Comparison of ENCODE assay signal across 8 cellular contexts in the genomic region with DNA sequence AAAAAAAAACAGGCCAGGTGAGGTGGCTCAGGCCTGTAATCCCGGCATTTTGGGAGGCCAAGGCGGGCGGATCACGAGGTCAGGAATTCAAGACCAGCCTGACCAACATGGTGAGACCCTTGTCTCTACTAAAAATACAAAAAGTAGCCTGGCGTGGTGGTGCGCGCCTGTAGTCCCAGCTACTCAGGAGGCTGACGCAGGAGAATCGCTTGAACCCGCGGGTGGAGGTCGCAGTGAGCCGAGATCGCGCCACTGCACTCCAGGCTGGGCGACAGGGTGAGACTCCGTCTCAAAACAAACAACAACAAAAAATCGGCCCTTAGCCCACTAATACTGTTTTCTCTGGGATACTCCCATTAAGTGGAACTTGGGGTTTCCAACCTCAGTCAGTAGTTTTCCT. TPM values are rescaled to one million over a fixed set of nuclear protein-coding genes. Genes with fewer than 3 reads are reported as not detected.
A peak's percentile ranks its signal among the peaks of the same experiment; 100 is the strongest.
DNase-seq lines count a peak whose midpoint lies in the region; ATAC-seq and TF ChIP-seq lines count a peak whose summit lies in the region.
"Not testable (repeated sequence)": the region's sequence is repeated elsewhere in the genome, so short reads cannot be mapped to it uniquely, and the experiment has no call there.

No MANE protein-coding gene starts in this region.

- ATAC-seq in GM23338; right cardiac atrium; naive thymus-derived CD8-positive, alpha-beta T cell: not testable (repeated sequence)

- intact Hi-C loops in A673 (cut with micrococcal nuclease; ENCODE audit: unreplicated experiment) = not testable (repeated sequence)
- intact Hi-C loops in PC-9 (cut with micrococcal nuclease; ENCODE audit: unreplicated experiment) = loop anchor here (5.0 to 10.0 kb wide), 2 partner anchors 125 to 947 kb away; a partner anchor contains a TSS
- intact Hi-C loops in activated T-helper 1 cell treated with anti-CD3 and anti-CD28 coated beads, Interleukin-12 subunit alpha, Interleukin-12 subunit beta, Interleukin-2, Interleukin-4 antibody, amounts not matched to agents 30 ng/mL and 10 ng/mL and 1 ng/mL, durations not matched to agents 14 hours and 24 hours and 36 hours (cut with micrococcal nuclease) = loop anchor here (2.0 to 10.0 kb wide), 3 partner anchors 663 to 1437 kb away; a partner anchor contains a TSS
- intact Hi-C loops in colonic mucosa (cut with DNase I) = loop anchor here (5.0 kb wide), 1 partner anchor 125 kb away; a partner anchor contains a TSS
- intact Hi-C loops in right cardiac atrium (cut with DNase I) = loop anchor here in 1 of 4 donors (10.0 kb wide), 1 partner anchor 117 kb away; no protein-coding TSS in a partner anchor
- intact Hi-C loops in spleen (cut with DNase I; ENCODE audit: low total_unique reads) = loop anchor here (10.0 kb wide), 1 partner anchor 117 kb away; no protein-coding TSS in a partner anchor

- not testable (repeated sequence) for DNase-seq in A673 (ENCODE audit: low spot score); GM23338 (ENCODE audit: low spot score); PC-9; activated T-helper 1 cell treated with anti-CD3 and anti-CD28 coated beads, Interleukin-12 subunit alpha, Interleukin-12 subunit beta, Interleukin-2, Interleukin-4 antibody, amounts not matched to agents 30 ng/mL and 10 ng/mL and 1 ng/mL, durations not matched to agents 14 hours and 24 hours and 36 hours (ENCODE audit: low spot score); colonic mucosa; naive thymus-derived CD8-positive, alpha-beta T cell; spleen
- peak in 1 of 3 donors; percentile 49 for DNase-seq in right cardiac atrium

- TF ChIP-seq CTCF in A673 (conservative IDR thresholded peaks at IDR 0.05; ENCODE audit: low read depth, low read length); GM23338 (conservative IDR thresholded peaks at IDR 0.05; ENCODE audit: low read depth in 2 of 2); PC-9 (conservative IDR thresholded peaks at IDR 0.05); colonic mucosa (IDR thresholded peaks at IDR 0.05); spleen (IDR thresholded peaks at IDR 0.05 in 8 of 11, conservative IDR thresholded peaks at IDR 0.05 in 3 of 11): not testable (repeated sequence)

- H3K9me3 Mint-ChIP-seq in GM23338; activated T-helper 1 cell treated with anti-CD3 and anti-CD28 coated beads, Interleukin-12 subunit alpha, Interleukin-12 subunit beta, Interleukin-2, Interleukin-4 antibody, amounts not matched to agents 30 ng/mL and 10 ng/mL and 1 ng/mL, durations not matched to agents 14 hours and 24 hours and 36 hours; naive thymus-derived CD8-positive, alpha-beta T cell: not testable (repeated sequence)

- BruUV-seq in A673 (replicated peaks; lab: Mats Ljungman, UMichigan); PC-9 (replicated peaks; lab: Mats Ljungman, UMichigan): not testable (repeated sequence)

- H4K20me1 ChIP-seq in GM23338 (replicated peaks; ENCODE audit: insufficient read depth) = peaks cover 21% of the 10 kb centered on the region
- not testable (repeated sequence) for H4K20me1 ChIP-seq in PC-9 (ENCODE audit: insufficient read depth)

- H3F3A ChIP-seq in GM23338 (replicated peaks; ENCODE audit: low read depth); PC-9 (ENCODE audit: insufficient read depth, low read depth): not testable (repeated sequence)

- POLR2A ChIA-PET in A673 (lab: Charles Lee; ENCODE audit: low non-redundant PET); PC-9 (lab: Charles Lee; ENCODE audit: unreplicated experiment): not testable (repeated sequence)
- POLR2A ChIA-PET in naive thymus-derived CD8-positive, alpha-beta T cell (lab: Charles Lee) = interaction anchor here (0.7 kb wide), 1 partner anchor 94 kb away, joined by 4 read pairs; no protein-coding TSS in a partner anchor

- H3K4me1 ChIP-seq in A673 (ENCODE audit: insufficient read depth, low read length, poor library complexity, severe bottlenecking) = peaks cover 12% of the 10 kb centered on the region
- H3K4me1 ChIP-seq in GM23338 (ENCODE audit: insufficient read depth); PC-9 (replicated peaks; ENCODE audit: insufficient read depth); colonic mucosa; right cardiac atrium (ENCODE audit: control insufficient read depth, insufficient read depth, low read length): not testable (repeated sequence)
- peaks cover 13 to 59% (median 29%) of the 10 kb centered on the region in 6 donors for H3K4me1 ChIP-seq in spleen

- H3K27ac Mint-ChIP-seq in GM23338; activated T-helper 1 cell treated with anti-CD3 and anti-CD28 coated beads, Interleukin-12 subunit alpha, Interleukin-12 subunit beta, Interleukin-2, Interleukin-4 antibody, amounts not matched to agents 30 ng/mL and 10 ng/mL and 1 ng/mL, durations not matched to agents 14 hours and 24 hours and 36 hours: not testable (repeated sequence)
- H3K27ac Mint-ChIP-seq in naive thymus-derived CD8-positive, alpha-beta T cell = peak overlapping the region in 8 of 10 donors; percentile 12 to 98 (median 96)

- H3K36me3 Mint-ChIP-seq in GM23338 (ENCODE audit: low read depth) = peaks cover 21% of the 10 kb centered on the region
- not testable (repeated sequence) for H3K36me3 Mint-ChIP-seq in activated T-helper 1 cell treated with anti-CD3 and anti-CD28 coated beads, Interleukin-12 subunit alpha, Interleukin-12 subunit beta, Interleukin-2, Interleukin-4 antibody, amounts not matched to agents 30 ng/mL and 10 ng/mL and 1 ng/mL, durations not matched to agents 14 hours and 24 hours and 36 hours (ENCODE audit: low read depth)
- H3K36me3 Mint-ChIP-seq in naive thymus-derived CD8-positive, alpha-beta T cell = peaks cover 0 to 21% (median 0%) of the 10 kb centered on the region in 3 donors

- not testable (repeated sequence) for H3K9me3 ChIP-seq in A673 (ENCODE audit: low read depth, low read length, poor library complexity, severe bottlenecking); PC-9 (ENCODE audit: insufficient read depth, low read depth); colonic mucosa; right cardiac atrium (ENCODE audit: control insufficient read depth, low read length); spleen

- not testable (repeated sequence) for H2AFZ ChIP-seq in GM23338, PC-9

- H3K27ac ChIP-seq in A673 (ENCODE audit: low read depth, low read length, poor library complexity, severe bottlenecking) = peak overlapping the region; percentile 76
- H3K27ac ChIP-seq in GM23338 (ENCODE audit: low read depth); PC-9; colonic mucosa; right cardiac atrium (ENCODE audit: low read length); spleen: not testable (repeated sequence)

- CTCF ChIA-PET in A673 (lab: Charles Lee) = not testable (repeated sequence)
- CTCF ChIA-PET in PC-9 (lab: Charles Lee) = interaction anchor here (0.6 kb wide), 1 partner anchor 8 kb away, joined by 3 read pairs; no protein-coding TSS in a partner anchor

- TF ChIP-seq POLR2A in spleen (IDR thresholded peaks at IDR 0.05) = not testable (repeated sequence)

- WGBS in right cardiac atrium = 90% methylated on average over 18 of the region's 18 CpGs
- 91 to 95% (median 94%) methylated on average over 15 to 18 of the region's 18 CpGs for WGBS in spleen, 5 donors

- not testable (repeated sequence) for H3K27me3 ChIP-seq in A673 (replicated peaks; ENCODE audit: insufficient read depth, low read depth, low read length, poor library complexity); GM23338 (ENCODE audit: insufficient read depth); PC-9 (ENCODE audit: insufficient read depth, low read depth); colonic mucosa; right cardiac atrium (ENCODE audit: control insufficient read depth, insufficient read depth); spleen (replicated peaks in 1 of 7)

- H3K9ac ChIP-seq in colonic mucosa (ENCODE audit: low read depth in 2 of 2, low read length in 2 of 2) = peak overlapping the region in 1 of 2 donors; percentile 86

- peak overlapping the region; percentile 90 for H3K4me2 ChIP-seq in GM23338
- H3K4me2 ChIP-seq in PC-9 = peak overlapping the region; percentile 86

- H3K79me2 ChIP-seq in GM23338 (replicated peaks; ENCODE audit: insufficient read depth) = peaks cover 47% of the 10 kb centered on the region
- not testable (repeated sequence) for H3K79me2 ChIP-seq in PC-9 (ENCODE audit: low read depth)

- peaks cover 36% of the 10 kb centered on the region for H3K36me3 ChIP-seq in A673 (ENCODE audit: insufficient read depth, low read length, poor library complexity, severe bottlenecking)
- peaks cover 32% of the 10 kb centered on the region for H3K36me3 ChIP-seq in GM23338 (ENCODE audit: insufficient read depth)
- not testable (repeated sequence) for H3K36me3 ChIP-seq in PC-9 (ENCODE audit: low read depth); colonic mucosa
- peaks cover 0 to 38% (median 9%) of the 10 kb centered on the region in 6 donors for H3K36me3 ChIP-seq in spleen

- H3K9me2 ChIP-seq in GM23338 (ENCODE audit: insufficient read depth); PC-9 (ENCODE audit: insufficient read depth): not testable (repeated sequence)

- H3K4me3 ChIP-seq in A673 (ENCODE audit: low read depth, low read length, poor library complexity, severe bottlenecking) = peak overlapping the region; percentile 83
- peak overlapping the region; percentile 96 for H3K4me3 ChIP-seq in GM23338
- peak overlapping the region; percentile 77 for H3K4me3 ChIP-seq in PC-9
- peak overlapping the region; percentile 88 for H3K4me3 ChIP-seq in colonic mucosa
- peak overlapping the region; percentile 78 for H3K4me3 ChIP-seq in right cardiac atrium (ENCODE audit: low read length)
- peak overlapping the region in 7 of 8 donors; percentile 66 to 94 (median 82) for H3K4me3 ChIP-seq in spleen

- peak overlapping the region; percentile 98 for H3K4me3 Mint-ChIP-seq in GM23338
- H3K4me3 Mint-ChIP-seq in activated T-helper 1 cell treated with anti-CD3 and anti-CD28 coated beads, Interleukin-12 subunit alpha, Interleukin-12 subunit beta, Interleukin-2, Interleukin-4 antibody, amounts not matched to agents 30 ng/mL and 10 ng/mL and 1 ng/mL, durations not matched to agents 14 hours and 24 hours and 36 hours = peak overlapping the region; percentile 98
- peak overlapping the region; percentile 90 to 99 (median 98) for H3K4me3 Mint-ChIP-seq in naive thymus-derived CD8-positive, alpha-beta T cell

- H3K4me1 Mint-ChIP-seq in GM23338 = peaks cover 16% of the 10 kb centered on the region; the same call in 2 of the 3 replicates
- peaks cover 38% of the 10 kb centered on the region for H3K4me1 Mint-ChIP-seq in activated T-helper 1 cell treated with anti-CD3 and anti-CD28 coated beads, Interleukin-12 subunit alpha, Interleukin-12 subunit beta, Interleukin-2, Interleukin-4 antibody, amounts not matched to agents 30 ng/mL and 10 ng/mL and 1 ng/mL, durations not matched to agents 14 hours and 24 hours and 36 hours (ENCODE audit: low read depth)
- H3K4me1 Mint-ChIP-seq in naive thymus-derived CD8-positive, alpha-beta T cell = peaks cover 12 to 51% (median 50%) of the 10 kb centered on the region in 4 donors

- H3K27me3 Mint-ChIP-seq in GM23338 (ENCODE audit: insufficient read depth, low read depth, poor library complexity) = peaks cover 10% of the 10 kb centered on the region
- not testable (repeated sequence) for H3K27me3 Mint-ChIP-seq in activated T-helper 1 cell treated with anti-CD3 and anti-CD28 coated beads, Interleukin-12 subunit alpha, Interleukin-12 subunit beta, Interleukin-2, Interleukin-4 antibody, amounts not matched to agents 30 ng/mL and 10 ng/mL and 1 ng/mL, durations not matched to agents 14 hours and 24 hours and 36 hours (ENCODE audit: insufficient read depth); naive thymus-derived CD8-positive, alpha-beta T cell

RNA-seq across cellular contexts. Expression of a gene that starts 1.1 kb away (rescaled TPM):
- total RNA-seq in A673 (2021) (55.4 and 71.7 TPM in 2 replicates), PC-9 (2021) (22.1 and 33.8 TPM in 2 replicates), colonic mucosa (10 to 100 TPM; 52.8 to 57.0 TPM), right cardiac atrium (10 to 100 TPM; 15.1 to 31.1 (median 18.5) TPM), spleen (10 to 100 TPM; 13.2 to 32.9 (median 26.5) TPM)
- total RNA-seq in GM23338 (2014; rRNA removed; shearing (Covaris generic)) = 35.3 and 36.3 TPM in 2 replicates
- polyA plus RNA-seq in GM23338 (2016; fragmentation: Nextera tagmentation; extraction: Ambion mirVana) (21.8 and 23.8 TPM in 2 replicates), right cardiac atrium (5.8 TPM), spleen (1 to 10 TPM; 3.5 to 4.7 (median 4.2) TPM)
- 24.8 and 25.4 TPM in 2 replicates for total RNA-seq in activated T-helper 1 cell treated with anti-CD3 and anti-CD28 coated beads, Interleukin-12 subunit alpha, Interleukin-12 subunit beta, Interleukin-2, Interleukin-4 antibody, amounts not matched to agents 30 ng/mL and 10 ng/mL and 1 ng/mL, durations not matched to agents 14 hours and 24 hours and 36 hours
- 10 to 100 TPM; 30.7 to 31.7 TPM for total RNA-seq in naive thymus-derived CD8-positive, alpha-beta T cell
- 1 to 10 TPM; 5.4 to 8.4 (median 6.7) TPM for polyA plus RNA-seq in naive thymus-derived CD8-positive, alpha-beta T cell

RNA-seq across cellular contexts. Expression of a gene that starts 1.2 kb away (rescaled TPM):
- total RNA-seq in A673 (2021) (2.4 and 3.6 TPM in 2 replicates), PC-9 (2021) (1.8 and 2.1 TPM in 2 replicates), colonic mucosa (1 to 10 TPM; 2.1 to 4.6 TPM), right cardiac atrium (1 to 10 TPM; 4.3 to 6.3 (median 5.7) TPM), spleen (1 to 10 TPM; 1.9 to 4.2 (median 3.8) TPM)
- 2.6 and 3.1 TPM in 2 replicates for total RNA-seq in GM23338 (2014; rRNA removed; shearing (Covaris generic))
- polyA plus RNA-seq in GM23338 (2016; fragmentation: Nextera tagmentation; extraction: Ambion mirVana) (2.4 and 3.7 TPM in 2 replicates), right cardiac atrium (3.6 TPM), spleen (1 to 10 TPM; 2.1 to 2.5 (median 2.1) TPM)
- total RNA-seq in activated T-helper 1 cell treated with anti-CD3 and anti-CD28 coated beads, Interleukin-12 subunit alpha, Interleukin-12 subunit beta, Interleukin-2, Interleukin-4 antibody, amounts not matched to agents 30 ng/mL and 10 ng/mL and 1 ng/mL, durations not matched to agents 14 hours and 24 hours and 36 hours = 0.98 and 1.3 TPM in 2 replicates
- 1 to 10 TPM; 5.1 to 6.1 TPM for total RNA-seq in naive thymus-derived CD8-positive, alpha-beta T cell
- polyA plus RNA-seq in naive thymus-derived CD8-positive, alpha-beta T cell = 1 to 10 TPM; 2.0 to 3.5 (median 2.5) TPM
